Comparison of ENCODE assay signal across 18 cellular contexts in genomic region chr17:67672592-67672991, GRCh38. TPM values are rescaled to one million over a fixed set of nuclear protein-coding genes. Genes with fewer than 3 reads are reported as not detected.
DNase-seq lines count a peak whose midpoint lies in the region; FAIRE-seq and TF ChIP-seq lines count a peak whose summit lies in the region.
"Had no signal": no experiment of that assay in that cellular context is flagged by ENCODE, and none has a peak within 500 bp of the region (broad histone marks: within the 10 kb centered on the region; RNA-seq: fewer than 3 reads in every experiment).

No MANE protein-coding gene starts in this region.

- FAIRE-seq in bronchial epithelial cell (lab: Jason Lieb, UNC), result no peak
- FAIRE-seq: D721Med had no signal

- no peaks in the 10 kb centered on the region for H3K27me3 ChIP-seq in bronchial epithelial cell (ENCODE audit: control insufficient read depth, insufficient read depth, low read length)
- H3K27me3 ChIP-seq: uterus had no signal

- DNase-seq in DMS153 treated with DMSO at 0.1 percent for 48 hours (lab: John Stamatoyannopoulos, UW; ENCODE audit: unreplicated experiment) (peak; percentile 83), NCI-H187 treated with DMSO at 0.1 percent for 48 hours (lab: John Stamatoyannopoulos, UW) (peak; percentile 25), NCI-H510A (lab: John Stamatoyannopoulos, UW) (peak; percentile 78), bronchial epithelial cell (ENCODE audit: low read depth) (peak; percentile 16), UCSD-AML1 (lab: John Stamatoyannopoulos, UW; ENCODE audit: unreplicated experiment) (no peak), germinal center (ENCODE audit: low spot score) (no peak), CD1c-positive myeloid dendritic cell (ENCODE audit: extremely low spot score) (no peak)
- DNase-seq in stimulated activated CD4-positive, alpha-beta T cell treated with anti-CD3 and anti-CD28 coated beads, Interleukin-12 subunit alpha, Interleukin-12 subunit beta, amount 100 ng/mL, for 4 hours, result no peak
- DNase-seq: activated CD4-positive, alpha-beta T cell treated with anti-CD3 and anti-CD28 coated beads, Interleukin-2, amount 50 U/mL, for 1 hour; activated naive CD8-positive, alpha-beta T cell treated with anti-CD3 and anti-CD28 coated beads for 36 hours; C1 segment of cervical spinal cord; foreskin fibroblast; GDM1; immature natural killer cell; left ventricle myocardium inferior; T-helper 17 cell; uterus had no signal

- no peak overlapping the region for H3K4me3 ChIP-seq in bronchial epithelial cell (ENCODE audit: low read depth, low read length)
- H3K4me3 ChIP-seq: left ventricle myocardium inferior, uterus had no signal

- peaks cover 2% of the 10 kb centered on the region for H3K36me3 ChIP-seq in bronchial epithelial cell (ENCODE audit: control insufficient read depth, insufficient read depth, low read length)
- H3K36me3 ChIP-seq: uterus had no signal

- TF ChIP-seq CTCF in bronchial epithelial cell (IDR thresholded peaks at IDR 0.05; ENCODE audit: insufficient read depth, low read length, severe bottlenecking), result no peak

RNA-seq across cellular contexts. Expression of gene NOL11, which starts 45.1 kb away (rescaled TPM):
- total RNA-seq in bronchial epithelial cell, result 27.0 and 29.2 TPM in 2 replicates

Comparison
In these comparisons a context has a peak if more than half of its experiments do, and no peak if none do; other contexts are left out.
1. DNase-seq: peak in DMS153 treated with DMSO at 0.1 percent for 48 hours (single experiment), NCI-H187 treated with DMSO at 0.1 percent for 48 hours (single experiment), NCI-H510A (single experiment) and bronchial epithelial cell (single experiment); none in UCSD-AML1 (single experiment), germinal center (single experiment), stimulated activated CD4-positive, alpha-beta T cell treated with anti-CD3 and anti-CD28 coated beads, Interleukin-12 subunit alpha, Interleukin-12 subunit beta, amount 100 ng/mL, for 4 hours (single experiment) and CD1c-positive myeloid dendritic cell (single experiment).